In the genomic region with DNA sequence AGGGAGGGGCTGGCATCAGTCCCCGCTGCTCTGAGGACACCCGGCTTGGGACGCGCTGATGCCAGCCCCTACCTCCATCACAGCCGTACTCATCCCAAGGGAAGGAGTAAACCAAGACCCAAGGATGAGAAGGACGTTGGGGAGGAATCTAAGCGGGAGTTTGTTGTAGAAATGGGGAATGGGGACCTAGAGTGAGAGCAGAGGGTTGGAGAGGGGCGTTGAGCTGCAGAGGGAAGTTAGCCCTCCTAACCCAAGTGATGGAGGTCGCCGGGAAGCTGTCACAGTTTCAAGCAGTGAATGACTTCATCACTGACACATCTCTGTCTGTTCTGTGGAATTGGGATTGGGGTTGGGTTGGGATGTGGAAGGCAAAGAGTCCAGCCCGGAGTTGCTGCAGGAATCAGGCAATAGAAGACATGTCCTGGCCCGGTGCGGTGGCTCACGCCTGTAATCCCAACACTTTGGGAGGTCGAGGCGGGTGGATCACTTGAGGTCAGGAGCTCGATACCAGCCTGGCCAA, we compare ENCODE assay signal across 8 cellular contexts. TPM values are rescaled to one million over a fixed set of nuclear protein-coding genes. Genes with fewer than 3 reads are reported as not detected.
DNase-seq lines count a peak whose midpoint lies in the region; ATAC-seq and TF ChIP-seq lines count a peak whose summit lies in the region.

No MANE protein-coding gene starts in this region.

- ATAC-seq in IMR-90 (ENCODE audit: low read depth) (no peak), GM18868 (IDR thresholded peaks at IDR 0.05; ENCODE audit: unreplicated experiment) (no peak)

- CTCF ChIA-PET in A673 (lab: Charles Lee) (no interaction called here), IMR-90 (lab: Yijun Ruan, JAX) (no interaction called here)

- no peak for TF ChIP-seq CTCF in A673 (conservative IDR thresholded peaks at IDR 0.05; ENCODE audit: low read depth, low read length)
- no peak for TF ChIP-seq CTCF in IMR-90 (conservative IDR thresholded peaks at IDR 0.05; ENCODE audit: low read depth, low read length)
- no peak for TF ChIP-seq CTCF in coronary artery (IDR thresholded peaks at IDR 0.05)
- TF ChIP-seq CTCF in tibial nerve (IDR thresholded peaks at IDR 0.05) = no peak
- no peak for TF ChIP-seq CTCF in uterus (IDR thresholded peaks at IDR 0.05)

- peaks cover 19% of the 10 kb centered on the region for H3K9me1 ChIP-seq in IMR-90 (ENCODE audit: insufficient read depth, low read length)

- H3K56ac ChIP-seq in IMR-90 (ENCODE audit: extremely low read depth, insufficient read depth, low read length) = no peak overlapping the region

- no peak overlapping the region for H3K14ac ChIP-seq in IMR-90 (replicated peaks; ENCODE audit: low read depth, low read length)

- no peak overlapping the region for H3K18ac ChIP-seq in IMR-90 (ENCODE audit: low read depth, low read length)

- H3K27ac ChIP-seq in A673 (ENCODE audit: low read depth, low read length, poor library complexity, severe bottlenecking) = no peak overlapping the region
- no peak overlapping the region for H3K27ac ChIP-seq in IMR-90 (ENCODE audit: insufficient read depth, low read length)
- no peak overlapping the region for H3K27ac ChIP-seq in coronary artery
- H3K27ac ChIP-seq in tibial nerve = peak overlapping the region in 2 of 4 donors; percentile 55 to 86
- no peak overlapping the region for H3K27ac ChIP-seq in uterus

- no peak overlapping the region for H2BK120ac ChIP-seq in IMR-90 (ENCODE audit: low read depth, low read length)

- H3K9ac ChIP-seq in IMR-90 (ENCODE audit: low read depth, low read length) (no peak overlapping the region), mucosa of stomach (ENCODE audit: low read length) (peak overlapping the region; percentile 80)

- no peak for TF ChIP-seq RAD21 in IMR-90 (IDR thresholded peaks at IDR 0.05; ENCODE audit: low read length)

- 87% methylated on average over 7 of the region's 17 CpGs; no CpG with 5 or more reads in 1 of the 2 experiments for WGBS in IMR-90 (ENCODE audit: extremely low coverage in 2 of 2, insufficient read length in 1 of 2), 2 experiments
- WGBS in tibial nerve, 2 donors = 61 to 68% methylated on average over 17 of the region's 17 CpGs

- H3K27me3 ChIP-seq in A673 (replicated peaks; ENCODE audit: insufficient read depth, low read depth, low read length, poor library complexity) = no peaks in the 10 kb centered on the region
- peaks cover 4% of the 10 kb centered on the region; the same call in 1 of the 2 replicates for H3K27me3 ChIP-seq in IMR-90 (ENCODE audit: control insufficient read depth, insufficient read depth, low read length)
- no peaks in the 10 kb centered on the region for H3K27me3 ChIP-seq in mucosa of stomach (ENCODE audit: control insufficient read depth, insufficient read depth, low read length)
- peaks cover 0 to 12% of the 10 kb centered on the region in 2 donors for H3K27me3 ChIP-seq in tibial nerve
- no peaks in the 10 kb centered on the region for H3K27me3 ChIP-seq in uterus

- no peak overlapping the region for H3K4me2 ChIP-seq in IMR-90 (ENCODE audit: low read depth, low read length)

- peak overlapping the region; percentile 76; the same call in 1 of the 2 replicates for H2AK5ac ChIP-seq in IMR-90 (ENCODE audit: low read depth, low read length)

- H2BK5ac ChIP-seq in IMR-90 (ENCODE audit: low read depth, low read length, poor library complexity, severe bottlenecking) = no peak overlapping the region

- no TSS peak for BruUV-seq in A673 (replicated peaks; lab: Mats Ljungman, UMichigan)
- BruUV-seq in IMR-90 (replicated peaks; lab: Mats Ljungman, UMichigan) = no TSS peak

- peak overlapping the region; percentile 70; the same call in 1 of the 2 replicates for H4K91ac ChIP-seq in IMR-90 (ENCODE audit: insufficient read depth, low read depth, low read length)

- H4K5ac ChIP-seq in IMR-90 (ENCODE audit: low read depth, low read length) = peak overlapping the region; percentile 17; the same call in 1 of the 2 replicates

- POLR2A ChIA-PET in A673 (lab: Charles Lee; ENCODE audit: low non-redundant PET) (no interaction called here), IMR-90 (lab: Charles Lee; ENCODE audit: unreplicated experiment) (no interaction called here)

- H3K23ac ChIP-seq in IMR-90 (ENCODE audit: low read depth, low read length) = 0 out of 2 replicates have a peak overlapping the region, but pooled peaks have one; percentile 48

- no peak overlapping the region for H2BK15ac ChIP-seq in IMR-90 (ENCODE audit: low read depth, low read length)

- dilution Hi-C loops in IMR-90 (cut with HindIII; ENCODE audit: low sequenced_read_pairs, unreplicated experiment) = no loop called here

- H3K9me3 ChIP-seq in A673 (ENCODE audit: low read depth, low read length, poor library complexity, severe bottlenecking) = no peaks in the 10 kb centered on the region
- no peaks in the 10 kb centered on the region for H3K9me3 ChIP-seq in IMR-90 (ENCODE audit: control insufficient read depth, insufficient read depth, low read length)
- H3K9me3 ChIP-seq in mucosa of stomach (ENCODE audit: control insufficient read depth, low read length) = no peaks in the 10 kb centered on the region
- no peaks in the 10 kb centered on the region for H3K9me3 ChIP-seq in tibial nerve
- H3K9me3 ChIP-seq in uterus = no peaks in the 10 kb centered on the region

- peak overlapping the region; percentile 82 for H2AK9ac ChIP-seq in IMR-90 (replicated peaks; ENCODE audit: low read depth, low read length, poor library complexity)

- H3K4me1 ChIP-seq in A673 (ENCODE audit: insufficient read depth, low read length, poor library complexity, severe bottlenecking) = peaks cover 6% of the 10 kb centered on the region
- H3K4me1 ChIP-seq in IMR-90 (ENCODE audit: control insufficient read depth, insufficient read depth, low read length) = peaks cover 4% of the 10 kb centered on the region
- peaks cover 44% of the 10 kb centered on the region for H3K4me1 ChIP-seq in mucosa of stomach (ENCODE audit: control insufficient read depth, insufficient read depth, low read length)
- H3K4me1 ChIP-seq in tibial nerve = peaks cover 0 to 23% (median 12%) of the 10 kb centered on the region in 4 donors
- peaks cover 0 to 7% of the 10 kb centered on the region in 2 donors for H3K4me1 ChIP-seq in uterus

- H3K79me1 ChIP-seq in IMR-90 (ENCODE audit: low read depth in 1 of 2, low read length in 2 of 2) = peaks cover 4 to 16% of the 10 kb centered on the region in 2 experiments; a peak in 3 of 4 replicates

- no peak for TF ChIP-seq POLR2A in IMR-90 (IDR thresholded peaks at IDR 0.05; ENCODE audit: low read depth, low read length)
- TF ChIP-seq POLR2A in tibial nerve (IDR thresholded peaks at IDR 0.05) = no peak
- TF ChIP-seq POLR2A in uterus (IDR thresholded peaks at IDR 0.05) = no peak

- peak overlapping the region; percentile 95 for H2AFZ ChIP-seq in IMR-90 (replicated peaks; ENCODE audit: low read length, poor library complexity)

- peak overlapping the region; percentile 83 for H3K4ac ChIP-seq in IMR-90 (ENCODE audit: low read depth, low read length)

- H3K36me3 ChIP-seq in A673 (ENCODE audit: insufficient read depth, low read length, poor library complexity, severe bottlenecking) = no peaks in the 10 kb centered on the region
- H3K36me3 ChIP-seq in IMR-90 (ENCODE audit: control insufficient read depth, insufficient read depth, low read length) = no peaks in the 10 kb centered on the region
- no peaks in the 10 kb centered on the region for H3K36me3 ChIP-seq in mucosa of stomach (ENCODE audit: control insufficient read depth, insufficient read depth, low read length)
- H3K36me3 ChIP-seq in tibial nerve = no peaks in the 10 kb centered on the region
- H3K36me3 ChIP-seq in uterus = no peaks in the 10 kb centered on the region

- H2BK20ac ChIP-seq in IMR-90 (ENCODE audit: low read depth, low read length) = no peak overlapping the region

- no peaks in the 10 kb centered on the region for H4K20me1 ChIP-seq in IMR-90 (ENCODE audit: insufficient read depth, low read length)

- DNase-seq in A673 (ENCODE audit: low spot score) (no peak), IMR-90 (no peak), coronary artery (ENCODE audit: low spot score) (no peak), tibial nerve (ENCODE audit: low spot score in 2 of 2) (no peak), DMS114 treated with DMSO at 0.1 percent for 48 hours (lab: John Stamatoyannopoulos, UW; ENCODE audit: unreplicated experiment) (no peak), uterus (no peak)

- H3K4me3 ChIP-seq in A673 (ENCODE audit: low read depth, low read length, poor library complexity, severe bottlenecking) = peak overlapping the region; percentile 70
- no peak overlapping the region for H3K4me3 ChIP-seq in IMR-90 (ENCODE audit: insufficient read depth, low read depth, low read length)
- H3K4me3 ChIP-seq in coronary artery = peak overlapping the region; percentile 69
- H3K4me3 ChIP-seq in mucosa of stomach (ENCODE audit: low read length) = peak overlapping the region; percentile 43
- H3K4me3 ChIP-seq in tibial nerve = peak overlapping the region in 1 of 4 donors; percentile 59
- H3K4me3 ChIP-seq in uterus = peak overlapping the region in 1 of 2 donors; percentile 74

- intact Hi-C loops in A673 (cut with micrococcal nuclease; ENCODE audit: unreplicated experiment) = no loop called here
- intact Hi-C loops in IMR-90 (cut with micrococcal nuclease) = no loop called here
- intact Hi-C loops in uterus (cut with DNase I; ENCODE audit: low total_unique reads) = no loop called here

- H4K8ac ChIP-seq in IMR-90 (ENCODE audit: low read depth in 2 of 2, low read length in 2 of 2) = peak overlapping the region; percentile 35 to 88; a peak in 3 of 4 replicates

- no peak for TF ChIP-seq EP300 in tibial nerve (IDR thresholded peaks at IDR 0.05)

- in situ Hi-C loops in IMR-90 (cut with MboI; ENCODE audit: low sequenced_read_pairs) = no loop called here

TF ChIP-seq in IMR-90, 13 proteins besides CTCF, POLR2A, EP300 and RAD21 (continues in another document):
- TF ChIP-seq, protein P1, sequence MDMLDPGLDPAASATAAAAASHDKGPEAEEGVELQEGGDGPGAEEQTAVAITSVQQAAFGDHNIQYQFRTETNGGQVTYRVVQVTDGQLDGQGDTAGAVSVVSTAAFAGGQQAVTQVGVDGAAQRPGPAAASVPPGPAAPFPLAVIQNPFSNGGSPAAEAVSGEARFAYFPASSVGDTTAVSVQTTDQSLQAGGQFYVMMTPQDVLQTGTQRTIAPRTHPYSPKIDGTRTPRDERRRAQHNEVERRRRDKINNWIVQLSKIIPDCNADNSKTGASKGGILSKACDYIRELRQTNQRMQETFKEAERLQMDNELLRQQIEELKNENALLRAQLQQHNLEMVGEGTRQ (IDR thresholded peaks at IDR 0.05; ENCODE audit: low read depth, low read length) = no peak
- TF ChIP-seq CHD1 (IDR thresholded peaks at IDR 0.05; ENCODE audit: low read depth, low read length) (no peak), MXI1 (IDR thresholded peaks at IDR 0.05; ENCODE audit: borderline replicate concordance, low read depth, low read length) (no peak)

RNA-seq across cellular contexts. Expression of a gene that starts 0.8 kb away (rescaled TPM):
- 14.9 and 15.5 TPM in 2 replicates for total RNA-seq in A673 (2021)
- total RNA-seq in IMR-90 (2012; rRNA removed) = 4.2 and 4.7 TPM in 2 replicates
- 4.0 and 4.2 TPM in 2 replicates for polyA plus RNA-seq in IMR-90 (2012; rRNA removed)
- polyA plus RNA-seq in IMR-90 (2012; cell fraction: cytosol; rRNA removed) = 3.4 and 3.8 TPM in 2 replicates
- polyA plus RNA-seq in IMR-90 (2012; cell fraction: nucleus; rRNA removed; ENCODE audit: low replicate concordance) = 2.1 and 3.4 TPM in 2 replicates
- total RNA-seq in tibial nerve = 10 to 100 TPM in 2 of 4 donors, 1 to 10 TPM in 2; 6.9 to 19.8 (median 11.5) TPM
- total RNA-seq in uterus = 10 to 100 TPM in 2 of 4 donors, 1 to 10 TPM in 2; 2.9 to 22.5 (median 10.0) TPM
